In the genomic region with DNA sequence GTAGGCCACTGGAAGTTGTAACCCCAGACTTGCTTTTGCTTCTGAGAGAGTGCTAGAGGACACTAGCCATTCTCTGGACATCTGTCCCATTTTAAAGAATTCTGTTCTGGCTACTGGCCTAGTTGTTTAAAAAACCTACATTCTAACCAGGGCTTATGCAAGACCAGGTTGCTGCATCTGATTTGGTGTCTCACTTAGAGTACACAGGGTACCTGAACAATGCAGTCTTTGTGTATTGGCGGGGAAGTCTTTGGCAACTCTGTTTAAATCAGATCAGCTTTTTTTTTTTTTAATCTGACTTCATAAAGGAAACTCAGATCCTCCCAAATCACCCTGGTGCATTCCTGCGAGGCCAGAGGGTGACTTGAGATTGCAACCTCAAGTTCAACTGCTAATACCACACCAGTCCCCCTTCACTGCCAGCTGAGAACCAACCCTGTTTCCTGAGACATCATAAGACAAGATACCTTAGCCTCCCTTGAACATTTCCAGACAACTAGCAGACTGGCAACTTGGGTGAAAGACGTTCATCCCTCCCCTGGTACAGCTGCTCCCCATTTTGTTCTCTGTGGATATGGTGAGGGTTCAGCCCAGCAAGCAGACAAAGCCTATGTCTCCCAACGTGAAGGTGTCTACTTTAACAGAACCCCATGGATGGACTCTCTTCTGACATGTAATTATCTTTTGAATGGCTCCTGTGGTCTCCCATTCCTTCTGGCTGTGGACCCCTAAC, we compare ENCODE assay signal across 10 cellular contexts. TPM values are rescaled to one million over a fixed set of nuclear protein-coding genes. Genes with fewer than 3 reads are reported as not detected.
DNase-seq lines count a peak whose midpoint lies in the region; ATAC-seq and TF ChIP-seq lines count a peak whose summit lies in the region.
"Had no signal": no experiment of that assay in that cellular context is flagged by ENCODE, and none has a peak within 500 bp of the region (broad histone marks: within the 10 kb centered on the region; RNA-seq: fewer than 3 reads in every experiment).

No MANE protein-coding gene starts in this region.

- peak overlapping the region; percentile 18 for H3K27ac ChIP-seq in CD4-positive, alpha-beta memory T cell (ENCODE audit: low read depth, low read length)
- no peak overlapping the region for H3K27ac ChIP-seq in osteoblast (ENCODE audit: low read depth, low read length)

- intact Hi-C loops in CD4-positive, alpha-beta memory T cell (cut with micrococcal nuclease): loop anchor here (2.0 kb wide), 1 partner anchor 27 kb away; a partner anchor contains a TSS
- intact Hi-C loops in natural killer cell (cut with micrococcal nuclease): no loop called here

- peaks cover 62% of the 10 kb centered on the region for H3K36me3 ChIP-seq in CD4-positive, alpha-beta memory T cell (ENCODE audit: insufficient read depth, low read length)
- peaks cover 78% of the 10 kb centered on the region for H3K36me3 ChIP-seq in osteoblast (ENCODE audit: insufficient read depth, low read length)

- H2AFZ ChIP-seq in osteoblast (ENCODE audit: low read length): no peak overlapping the region

- no peak overlapping the region for H3K4me3 ChIP-seq in CD4-positive, alpha-beta memory T cell (ENCODE audit: low read length in 2 of 2)
- no peak overlapping the region for H3K4me3 ChIP-seq in osteoblast (ENCODE audit: insufficient read depth, low read length)

- H4K20me1 ChIP-seq in osteoblast (ENCODE audit: insufficient read depth, low read length): peaks cover 49% of the 10 kb centered on the region

- peaks cover 46 to 80% of the 10 kb centered on the region in 2 donors for H3K36me3 Mint-ChIP-seq in CD4-positive, alpha-beta memory T cell
- peaks cover 1% of the 10 kb centered on the region for H3K36me3 Mint-ChIP-seq in IgD-negative memory B cell
- peaks cover 17% of the 10 kb centered on the region for H3K36me3 Mint-ChIP-seq in chondrocyte (ENCODE audit: low read depth)
- H3K36me3 Mint-ChIP-seq in natural killer cell: no peaks in the 10 kb centered on the region

- TF ChIP-seq CTCF in chondrocyte (IDR thresholded peaks at IDR 0.05) (no peak), natural killer cell (IDR thresholded peaks at IDR 0.05) (no peak), osteoblast (IDR thresholded peaks at IDR 0.05; ENCODE audit: extremely low read depth, low read depth, low read length) (no peak)

- H3K9me3 ChIP-seq in CD4-positive, alpha-beta memory T cell (ENCODE audit: control insufficient read depth in 1 of 2, low read length in 2 of 2): no peaks in the 10 kb centered on the region
- H3K9me3 ChIP-seq in osteoblast (ENCODE audit: low read depth, low read length): no peaks in the 10 kb centered on the region

- H3K4me1 ChIP-seq in CD4-positive, alpha-beta memory T cell (ENCODE audit: insufficient read depth, low read length): peaks cover 50% of the 10 kb centered on the region
- H3K4me1 ChIP-seq in osteoblast (ENCODE audit: insufficient read depth, low read length): peaks cover 12% of the 10 kb centered on the region

- CTCF ChIA-PET in CD4-positive, alpha-beta memory T cell (lab: Charles Lee; ENCODE audit: partially characterized antibody): interaction anchor here (1.1 to 25.4 kb wide), 8 partner anchors 7 to 123 kb away, joined by 3 to 603 read pairs (median 4); no protein-coding TSS in a partner anchor

- no peak for ATAC-seq in natural killer cell
- ATAC-seq in GM18870 (IDR thresholded peaks at IDR 0.05; ENCODE audit: unreplicated experiment): no peak

- no peak for DNase-seq in CD4-positive, alpha-beta memory T cell
- DNase-seq in chondrocyte (ENCODE audit: low spot score) (no peak), natural killer cell (no peak), osteoblast (ENCODE audit: insufficient read length, low spot score, missing footprints) (no peak), NCI-H2227 (lab: John Stamatoyannopoulos, UW; ENCODE audit: unreplicated experiment) (no peak)
- DNase-seq in stimulated activated CD4-positive, alpha-beta T cell treated with anti-CD3 and anti-CD28 coated beads, Interleukin-4, amount 100 ng/mL, for 4 hours: no peak
- DNase-seq: NCI-H526 treated with DMSO at 0.1 percent for 48 hours had no signal

- peak overlapping the region; percentile 82 to 98 (median 89) for H3K27ac Mint-ChIP-seq in CD4-positive, alpha-beta memory T cell
- H3K27ac Mint-ChIP-seq in IgD-negative memory B cell (peak overlapping the region; percentile 32 to 88 (median 65)), chondrocyte (ENCODE audit: unreplicated experiment) (peak overlapping the region; percentile 55), natural killer cell (peak overlapping the region; percentile 73 to 79)

- H3K9me3 Mint-ChIP-seq in CD4-positive, alpha-beta memory T cell: peaks cover 0 to 1% (median 0%) of the 10 kb centered on the region in 8 donors
- no peaks in the 10 kb centered on the region for H3K9me3 Mint-ChIP-seq in IgD-negative memory B cell
- H3K9me3 Mint-ChIP-seq in chondrocyte (ENCODE audit: low read depth): no peaks in the 10 kb centered on the region
- no peaks in the 10 kb centered on the region for H3K9me3 Mint-ChIP-seq in natural killer cell
- H3K9me3 Mint-ChIP-seq: CD14-positive monocyte had no signal

- peak overlapping the region in 2 of 8 donors; percentile 25 to 34 for H3K4me3 Mint-ChIP-seq in CD4-positive, alpha-beta memory T cell
- H3K4me3 Mint-ChIP-seq in IgD-negative memory B cell (no peak overlapping the region), chondrocyte (ENCODE audit: unreplicated experiment) (no peak overlapping the region), natural killer cell (peak overlapping the region; percentile 5)
- H3K4me3 Mint-ChIP-seq: CD14-positive monocyte had no signal

- H3K79me2 ChIP-seq in osteoblast (ENCODE audit: insufficient read depth, low read length): peaks cover 75% of the 10 kb centered on the region

- H3K4me1 Mint-ChIP-seq in CD4-positive, alpha-beta memory T cell: peaks cover 43 to 79% (median 54%) of the 10 kb centered on the region in 4 donors
- H3K4me1 Mint-ChIP-seq in IgD-negative memory B cell (peaks cover 5 to 7% (median 5%) of the 10 kb centered on the region in 3 donors), chondrocyte (ENCODE audit: low read depth) (peaks cover 30% of the 10 kb centered on the region), natural killer cell (peaks cover 18 to 38% of the 10 kb centered on the region in 2 donors)

- H3K4me2 ChIP-seq in osteoblast (ENCODE audit: insufficient read depth, low read length): no peak overlapping the region

- no peaks in the 10 kb centered on the region for H3K27me3 ChIP-seq in CD4-positive, alpha-beta memory T cell (ENCODE audit: insufficient read depth, low read length)
- no peaks in the 10 kb centered on the region for H3K27me3 ChIP-seq in osteoblast (ENCODE audit: insufficient read depth, low read length)

- H3K27me3 Mint-ChIP-seq in CD4-positive, alpha-beta memory T cell: no peaks in the 10 kb centered on the region
- no peaks in the 10 kb centered on the region for H3K27me3 Mint-ChIP-seq in IgD-negative memory B cell
- H3K27me3 Mint-ChIP-seq in chondrocyte (ENCODE audit: low read depth): no peaks in the 10 kb centered on the region
- no peaks in the 10 kb centered on the region for H3K27me3 Mint-ChIP-seq in natural killer cell (ENCODE audit: low read depth in 2 of 2)

- POLR2A ChIA-PET in CD4-positive, alpha-beta memory T cell (lab: Charles Lee; ENCODE audit: partially characterized antibody): interaction anchor here (0.6 to 23.7 kb wide), 15 partner anchors 11 to 151 kb away, joined by 3 to 313 read pairs (median 9); a partner anchor contains a TSS

RNA-seq across cellular contexts. Expression of a gene that starts 27.0 kb away (rescaled TPM):
- total RNA-seq in CD4-positive, alpha-beta memory T cell: 100 to 1,000 TPM; 234 to 246 TPM
- polyA plus RNA-seq in CD4-positive, alpha-beta memory T cell: 1,000 to 10,000 TPM; 1,076 to 1,639 TPM
- 875 TPM for polyA plus RNA-seq in IgD-negative memory B cell
- total RNA-seq in chondrocyte: 248 to 338 TPM (median 256 TPM) in 3 replicates
- 100 to 1,000 TPM; 301 to 338 (median 315) TPM for total RNA-seq in natural killer cell
- 123 and 145 TPM in 2 replicates for total RNA-seq in osteoblast

RNA-seq across cellular contexts. Expression of a gene that starts 35.3 kb away (rescaled TPM):
- total RNA-seq in CD4-positive, alpha-beta memory T cell: 100 to 1,000 TPM; 770 to 841 TPM
- polyA plus RNA-seq in CD4-positive, alpha-beta memory T cell: 100 to 1,000 TPM; 102 to 474 TPM
- polyA plus RNA-seq in IgD-negative memory B cell: 41.7 TPM
- total RNA-seq in chondrocyte (0.53 to 1.2 TPM (median 0.55 TPM) in 3 replicates), natural killer cell (100 to 1,000 TPM in 2 of 3 donors, 10 to 100 TPM in 1; 97.7 to 203 (median 158) TPM), osteoblast (2.9 and 3.3 TPM in 2 replicates)

Comparison
In these comparisons a context has a peak if more than half of its experiments do, and no peak if none do; other contexts are left out.
1. RNA of a gene that starts 35.3 kb away (total RNA-seq): 770 to 841 TPM in CD4-positive, alpha-beta memory T cell and 97.7 to 203 TPM in natural killer cell; 2.9 to 3.3 TPM in osteoblast and 0.53 to 1.2 TPM in chondrocyte; every median in the first group is over 10 times any median in the second.
2. Peak in every context shown above with its lines, with median percentiles within 50 percentile points of each other: H3K27ac Mint-ChIP-seq.